Comparison of ENCODE assay signal across 21 cellular contexts in the genomic region with DNA sequence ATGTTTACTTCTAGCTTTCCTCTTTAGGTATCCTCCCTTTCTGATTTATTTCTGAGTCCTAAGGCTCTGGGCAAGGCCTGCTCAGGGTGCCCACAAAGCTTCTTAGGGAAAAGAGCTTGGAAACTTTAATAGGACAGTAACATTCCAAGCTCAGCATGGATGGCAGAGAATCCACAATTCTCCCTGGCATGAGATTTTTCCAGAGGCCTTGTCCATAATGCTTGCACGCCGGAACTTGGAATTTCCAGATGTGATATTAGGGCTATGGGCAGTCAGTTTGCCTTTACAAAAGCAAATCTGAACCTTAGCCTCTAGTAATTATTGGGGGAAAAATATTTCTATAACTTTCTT.
A peak's percentile ranks its signal among the peaks of the same experiment; 100 is the strongest.
DNase-seq lines count a peak whose midpoint lies in the region; ATAC-seq and TF ChIP-seq lines count a peak whose summit lies in the region.
"Had no signal": no experiment of that assay in that cellular context is flagged by ENCODE, and none has a peak within 500 bp of the region (broad histone marks: within the 10 kb centered on the region; RNA-seq: fewer than 3 reads in every experiment).

No MANE protein-coding gene starts in this region.

- intact Hi-C loops in ascending aorta (cut with DNase I): no loop called here

- H3K4me3 ChIP-seq in ascending aorta: peak overlapping the region in 1 of 2 donors; percentile 5
- H3K4me3 ChIP-seq in mesodermal cell (ENCODE audit: extremely low read depth, insufficient read depth, low read length, poor library complexity, severe bottlenecking): no peak overlapping the region
- H3K4me3 ChIP-seq in smooth muscle cell: no peak overlapping the region
- H3K4me3 ChIP-seq: coronary artery, GM23338 had no signal

- no CpG with 5 or more reads among the region's 2 CpGs for WGBS in mesodermal cell (ENCODE audit: insufficient coverage in 2 of 2), 2 experiments
- 32% methylated on average over 2 of the region's 2 CpGs for WGBS in smooth muscle cell (ENCODE audit: low lambda C conversion rate)

- no peaks in the 10 kb centered on the region for H4K20me1 ChIP-seq in smooth muscle cell (ENCODE audit: low read depth)

- peaks cover 17% of the 10 kb centered on the region for H3F3A ChIP-seq in smooth muscle cell (ENCODE audit: low read depth)

- no peaks in the 10 kb centered on the region for H3K79me2 ChIP-seq in smooth muscle cell (ENCODE audit: low read depth)

- no peak for ATAC-seq in GM18517 (IDR thresholded peaks at IDR 0.05; ENCODE audit: unreplicated experiment)
- ATAC-seq: GM23338, T-cell had no signal

- no peak overlapping the region for H3K9ac ChIP-seq in smooth muscle cell (ENCODE audit: low read depth)

- DNase-seq in GM03348 (ENCODE audit: low spot score) (peak; percentile 9), ascending aorta (ENCODE audit: low spot score in 2 of 2) (no peak), smooth muscle cell (lab: John Stamatoyannopoulos, UW; ENCODE audit: unreplicated experiment) (no peak), substantia nigra (lab: John Stamatoyannopoulos, UW) (no peak), cortex of kidney (lab: John Stamatoyannopoulos, UW) (no peak)
- no peak for DNase-seq in activated effector memory CD4-positive, alpha-beta T cell treated with Interleukin-2 at 50 U/mL for 16 hours
- DNase-seq: activated CD4-positive, alpha-beta T cell treated with anti-CD3 and anti-CD28 coated beads, Interleukin-2, amount 10 ng/mL, durations not matched to agents 24 days and 14 days; activated naive CD8-positive, alpha-beta T cell treated with anti-CD3 and anti-CD28 coated beads, Interleukin-2, amount 10 ng/mL, durations not matched to agents 7 days and 5 days; CD4-positive, alpha-beta T cell; GF-D8; MM.1S; NCI-H2227 treated with DMSO at 0.1 percent for 48 hours; NCI-H82; nephron progenitor cell; SHP77; T-cell had no signal

- peak overlapping the region; percentile 86 for H2AFZ ChIP-seq in smooth muscle cell (ENCODE audit: low read depth)
- H2AFZ ChIP-seq: GM23338 had no signal

- TF ChIP-seq CTCF in ascending aorta (IDR thresholded peaks at IDR 0.05): no peak
- TF ChIP-seq CTCF in smooth muscle cell (IDR thresholded peaks at IDR 0.05; ENCODE audit: borderline replicate concordance, insufficient read depth, poor library complexity, severe bottlenecking): no peak

- H3K27ac ChIP-seq in ascending aorta (peak overlapping the region; percentile 47 to 63), mesodermal cell (ENCODE audit: low read depth, low read length, severe bottlenecking) (peak overlapping the region; percentile 68), smooth muscle cell (ENCODE audit: low read depth) (peak overlapping the region; percentile 69), substantia nigra (ENCODE audit: low read depth, low read length, poor library complexity, severe bottlenecking) (no peak overlapping the region)
- H3K27ac ChIP-seq: HL-60 had no signal

- H3K36me3 ChIP-seq in ascending aorta (no peaks in the 10 kb centered on the region), mesodermal cell (ENCODE audit: control insufficient read depth, insufficient read depth, low read length) (no peaks in the 10 kb centered on the region), smooth muscle cell (ENCODE audit: low read depth) (no peaks in the 10 kb centered on the region)

- peaks cover 0 to 11% of the 10 kb centered on the region in 2 donors for H3K4me1 ChIP-seq in ascending aorta
- H3K4me1 ChIP-seq in mesodermal cell (ENCODE audit: control insufficient read depth, insufficient read depth, low read length, poor library complexity, severe bottlenecking): peaks cover 33% of the 10 kb centered on the region
- H3K4me1 ChIP-seq in smooth muscle cell (ENCODE audit: low read depth): peaks cover 33% of the 10 kb centered on the region

- H3K27me3 ChIP-seq in ascending aorta (no peaks in the 10 kb centered on the region), smooth muscle cell (ENCODE audit: low read depth) (no peaks in the 10 kb centered on the region)

- peak overlapping the region; percentile 68 for H3K4me2 ChIP-seq in smooth muscle cell
- H3K4me2 ChIP-seq: GM23338 had no signal

- H3K9me3 ChIP-seq in ascending aorta (no peaks in the 10 kb centered on the region), mesodermal cell (ENCODE audit: control insufficient read depth, low read length) (no peaks in the 10 kb centered on the region), smooth muscle cell (replicated peaks; ENCODE audit: low read depth) (no peaks in the 10 kb centered on the region)
